2 cellular contexts compared by ENCODE assay signal in the genomic region with DNA sequence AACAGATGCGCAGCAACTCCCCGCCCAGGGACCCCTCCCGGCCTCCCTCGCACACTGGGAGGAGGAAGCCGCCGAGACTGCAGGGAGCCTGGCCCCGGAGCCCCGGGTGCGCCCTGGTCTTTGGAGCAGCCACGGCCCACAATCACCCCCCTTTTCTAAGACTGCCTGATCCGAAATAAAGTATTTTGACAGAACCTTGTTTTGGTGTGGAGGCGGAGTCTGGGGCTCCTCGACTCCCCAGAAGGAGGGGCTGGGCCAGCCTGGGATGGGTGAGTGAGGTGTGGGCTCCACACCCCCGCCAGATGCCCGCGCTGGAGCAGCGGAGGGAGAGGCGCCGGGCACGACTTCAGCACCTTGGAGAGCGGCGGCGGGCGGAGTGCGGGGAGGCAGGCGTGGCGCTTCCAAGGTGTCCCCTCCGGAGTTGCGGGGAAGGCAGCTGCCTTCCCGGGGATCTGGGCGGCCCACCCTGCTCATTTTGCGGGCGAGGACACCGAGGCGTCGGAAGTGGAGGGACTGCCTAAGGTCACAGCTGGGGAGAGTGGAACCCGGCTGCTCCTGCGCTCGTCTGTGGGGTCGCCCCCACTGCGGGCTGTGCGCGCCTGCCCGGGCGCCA.
A peak's percentile ranks its signal among the peaks of the same experiment; 100 is the strongest.
TF ChIP-seq lines count a peak whose summit lies in the region.

No MANE protein-coding gene starts in this region.

TF ChIP-seq in A549, 52 proteins besides CTCF, POLR2A, EP300 and RAD21:
- TF ChIP-seq, protein P1, sequence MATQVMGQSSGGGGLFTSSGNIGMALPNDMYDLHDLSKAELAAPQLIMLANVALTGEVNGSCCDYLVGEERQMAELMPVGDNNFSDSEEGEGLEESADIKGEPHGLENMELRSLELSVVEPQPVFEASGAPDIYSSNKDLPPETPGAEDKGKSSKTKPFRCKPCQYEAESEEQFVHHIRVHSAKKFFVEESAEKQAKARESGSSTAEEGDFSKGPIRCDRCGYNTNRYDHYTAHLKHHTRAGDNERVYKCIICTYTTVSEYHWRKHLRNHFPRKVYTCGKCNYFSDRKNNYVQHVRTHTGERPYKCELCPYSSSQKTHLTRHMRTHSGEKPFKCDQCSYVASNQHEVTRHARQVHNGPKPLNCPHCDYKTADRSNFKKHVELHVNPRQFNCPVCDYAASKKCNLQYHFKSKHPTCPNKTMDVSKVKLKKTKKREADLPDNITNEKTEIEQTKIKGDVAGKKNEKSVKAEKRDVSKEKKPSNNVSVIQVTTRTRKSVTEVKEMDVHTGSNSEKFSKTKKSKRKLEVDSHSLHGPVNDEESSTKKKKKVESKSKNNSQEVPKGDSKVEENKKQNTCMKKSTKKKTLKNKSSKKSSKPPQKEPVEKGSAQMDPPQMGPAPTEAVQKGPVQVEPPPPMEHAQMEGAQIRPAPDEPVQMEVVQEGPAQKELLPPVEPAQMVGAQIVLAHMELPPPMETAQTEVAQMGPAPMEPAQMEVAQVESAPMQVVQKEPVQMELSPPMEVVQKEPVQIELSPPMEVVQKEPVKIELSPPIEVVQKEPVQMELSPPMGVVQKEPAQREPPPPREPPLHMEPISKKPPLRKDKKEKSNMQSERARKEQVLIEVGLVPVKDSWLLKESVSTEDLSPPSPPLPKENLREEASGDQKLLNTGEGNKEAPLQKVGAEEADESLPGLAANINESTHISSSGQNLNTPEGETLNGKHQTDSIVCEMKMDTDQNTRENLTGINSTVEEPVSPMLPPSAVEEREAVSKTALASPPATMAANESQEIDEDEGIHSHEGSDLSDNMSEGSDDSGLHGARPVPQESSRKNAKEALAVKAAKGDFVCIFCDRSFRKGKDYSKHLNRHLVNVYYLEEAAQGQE (IDR thresholded peaks at IDR 0.05) = peak; percentile 97
- no peak for TF ChIP-seq MYC (IDR thresholded peaks at IDR 0.05; ENCODE audit: borderline replicate concordance, low read length)

TF ChIP-seq in IMR-90, 13 proteins besides CTCF, POLR2A, EP300 and RAD21:
- no peak for TF ChIP-seq USF2 (IDR thresholded peaks at IDR 0.05; ENCODE audit: low read depth, low read length)
- TF ChIP-seq MAZ (IDR thresholded peaks at IDR 0.05; ENCODE audit: borderline replicate concordance, low read depth, low read length) = peak; percentile 49; the same call in 1 of the 2 replicates
- peak; percentile 92; the same call in 1 of the 2 replicates for TF ChIP-seq MXI1 (IDR thresholded peaks at IDR 0.05; ENCODE audit: borderline replicate concordance, low read depth, low read length)
- no peak for TF ChIP-seq RCOR1 (IDR thresholded peaks at IDR 0.05; ENCODE audit: insufficient replicate concordance, low read length)
- no peak for TF ChIP-seq BHLHE40 (IDR thresholded peaks at IDR 0.05; ENCODE audit: low read depth, low read length)
- TF ChIP-seq FOS (IDR thresholded peaks at IDR 0.05; ENCODE audit: low read depth, low read length) = no peak
- TF ChIP-seq RFX5 (IDR thresholded peaks at IDR 0.05; ENCODE audit: low read depth, low read length) = no peak
